11 cellular contexts compared by ENCODE assay signal in the genomic region with DNA sequence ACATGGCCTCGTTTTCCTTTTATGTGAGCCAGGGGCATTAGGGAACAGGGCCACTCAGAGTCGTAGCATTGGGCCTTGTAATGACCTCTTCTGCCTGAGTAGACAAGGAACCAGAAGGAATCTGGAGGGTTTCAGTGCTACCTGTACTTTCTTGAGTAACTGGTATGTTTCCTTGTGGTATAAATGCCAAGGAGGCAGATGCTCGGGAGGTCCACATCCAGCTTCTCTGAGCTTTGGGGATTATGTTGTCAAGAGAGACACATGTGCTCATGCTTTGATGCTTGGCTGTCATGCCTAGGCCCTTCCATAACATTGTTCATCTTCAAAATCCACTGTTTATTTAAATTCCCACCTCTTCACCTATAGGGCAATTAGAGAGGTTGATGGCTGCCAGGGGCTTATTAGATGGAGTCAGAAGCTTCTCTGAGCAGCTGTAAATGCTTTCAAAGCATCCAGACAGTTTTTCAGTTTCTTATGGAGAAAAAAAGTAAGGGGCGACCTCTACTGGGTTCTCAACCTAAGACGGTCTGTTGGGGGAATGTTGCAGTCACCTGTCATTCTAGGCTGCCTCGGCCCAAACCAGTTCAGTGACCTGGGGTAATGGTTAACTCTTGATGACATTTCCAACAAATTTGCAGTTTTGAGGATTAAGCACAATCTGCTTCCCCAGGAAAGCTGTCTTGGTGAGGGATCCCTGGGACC. TPM values are rescaled to one million over a fixed set of nuclear protein-coding genes. Genes with fewer than 3 reads are reported as not detected.
DNase-seq lines count a peak whose midpoint lies in the region; ATAC-seq, FAIRE-seq and TF ChIP-seq lines count a peak whose summit lies in the region.
"Had no signal": no experiment of that assay in that cellular context is flagged by ENCODE, and none has a peak within 500 bp of the region (broad histone marks: within the 10 kb centered on the region; RNA-seq: fewer than 3 reads in every experiment).

No MANE protein-coding gene starts in this region.

- DNase-seq in activated CD4-positive, alpha-beta T cell treated with anti-CD3 and anti-CD28 coated beads, Interleukin-2, amount 10 ng/mL, durations not matched to agents 24 days and 14 days: no peak
- no peak for DNase-seq in activated CD4-positive, alpha-beta T cell treated with anti-CD3 and anti-CD28 coated beads, Interleukin-2, amount 50 U/mL, for 48 hours
- peak; percentile 43 for DNase-seq in Jurkat, Clone E6-1 (ENCODE audit: low read depth, low spot score)
- DNase-seq in K562 (ENCODE audit: extremely low read depth in 1 of 4, low spot score in 3 of 4) (peak in 1 of 4 experiments; percentile 23), NCI-H510A treated with DMSO at 0.1 percent for 48 hours (lab: John Stamatoyannopoulos, UW) (no peak), nephron progenitor cell (no peak)
- DNase-seq: activated CD4-positive, alpha-beta T cell treated with anti-CD3 and anti-CD28 coated beads for 1 hour; MV-4-11; naive B cell had no signal

- no peaks in the 10 kb centered on the region for H3K9me2 ChIP-seq in neural cell (ENCODE audit: insufficient read depth, low read length)

- H3K4me3 ChIP-seq in Jurkat, Clone E6-1 (ENCODE audit: low read length): no peak overlapping the region
- H3K4me3 ChIP-seq in K562 (no peak overlapping the region), neural cell (ENCODE audit: low read length) (no peak overlapping the region)

- no peak overlapping the region for H3K4me2 ChIP-seq in K562 (ENCODE audit: insufficient read depth, low read length)
- no peak overlapping the region for H3K4me2 ChIP-seq in neural cell (ENCODE audit: low read length)

- no peaks in the 10 kb centered on the region for H3K9me3 Mint-ChIP-seq in activated CD4-positive, alpha-beta T cell treated with anti-CD3 and anti-CD28 coated beads, Interleukin-2, amount 10 ng/mL, durations not matched to agents 24 days and 14 days
- no peaks in the 10 kb centered on the region for H3K9me3 Mint-ChIP-seq in nephron progenitor cell
- H3K9me3 Mint-ChIP-seq: naive B cell had no signal

- H4K20me1 ChIP-seq in K562 (replicated peaks; ENCODE audit: control insufficient read depth, insufficient read depth, low read length): no peaks in the 10 kb centered on the region
- no peaks in the 10 kb centered on the region for H4K20me1 ChIP-seq in neural cell (ENCODE audit: insufficient read depth)

- no peaks in the 10 kb centered on the region for H3F3A ChIP-seq in neural cell (ENCODE audit: insufficient read depth, low read length, poor library complexity, severe bottlenecking)

- H3K36me3 ChIP-seq in K562 (ENCODE audit: control insufficient read depth, insufficient read depth, low read length) (no peaks in the 10 kb centered on the region), neural cell (ENCODE audit: insufficient read depth, low read length) (no peaks in the 10 kb centered on the region)

- WGBS in K562 (ENCODE audit: insufficient coverage, low coverage, missing lambda C conversion rate): 10% methylated on average over 6 of the region's 6 CpGs

- H3K79me2 ChIP-seq in K562 (ENCODE audit: control insufficient read depth, insufficient read depth, low read length) (no peaks in the 10 kb centered on the region), neural cell (replicated peaks; ENCODE audit: insufficient read depth, low read length) (no peaks in the 10 kb centered on the region)

- TF ChIP-seq EP300 in K562 (IDR thresholded peaks at IDR 0.05; ENCODE audit: low read length) (no peak), neural cell (conservative IDR thresholded peaks at IDR 0.05; ENCODE audit: poor library complexity, severe bottlenecking) (no peak)

- in situ Hi-C loops in K562 (cut with MboI): no loop called here

- no peaks in the 10 kb centered on the region for H3K27me3 Mint-ChIP-seq in activated CD4-positive, alpha-beta T cell treated with anti-CD3 and anti-CD28 coated beads, Interleukin-2, amount 10 ng/mL, durations not matched to agents 24 days and 14 days
- no peaks in the 10 kb centered on the region for H3K27me3 Mint-ChIP-seq in nephron progenitor cell (ENCODE audit: low read depth, poor library complexity)

- H3K9me3 ChIP-seq in K562 (replicated peaks; ENCODE audit: control insufficient read depth, insufficient read depth, low read depth, low read length) (no peaks in the 10 kb centered on the region), neural cell (ENCODE audit: low read length) (no peaks in the 10 kb centered on the region)

- H3K9ac ChIP-seq in K562 (ENCODE audit: insufficient read depth in 1 of 2, low read depth in 2 of 2, low read length in 2 of 2) (no peak overlapping the region), neural cell (ENCODE audit: low read length) (no peak overlapping the region)

- CTCF ChIA-PET in K562 (lab: Yijun Ruan, JAX; ENCODE audit: low intra/inter-chr PET ratio): no interaction called here

- intact Hi-C loops in activated CD4-positive, alpha-beta T cell treated with anti-CD3 and anti-CD28 coated beads, Interleukin-2, amount 10 ng/mL, durations not matched to agents 24 days and 14 days (cut with micrococcal nuclease): no loop called here
- intact Hi-C loops in K562 (cut with micrococcal nuclease): no loop called here

- no peak for TF ChIP-seq POLR2A in K562 (conservative IDR thresholded peaks at IDR 0.05)

- no peak overlapping the region for H3K27ac ChIP-seq in K562 (ENCODE audit: extremely low read depth, low read depth, low read length)
- H3K27ac ChIP-seq in neural cell (ENCODE audit: low read length): no peak overlapping the region

- no peaks in the 10 kb centered on the region for H3K4me1 ChIP-seq in K562 (replicated peaks in 1 of 2; ENCODE audit: control insufficient read depth in 2 of 2, insufficient read depth in 2 of 2, low read length in 2 of 2)

- H3K4me1 Mint-ChIP-seq in activated CD4-positive, alpha-beta T cell treated with anti-CD3 and anti-CD28 coated beads, Interleukin-2, amount 10 ng/mL, durations not matched to agents 24 days and 14 days: peaks cover 36% of the 10 kb centered on the region
- H3K4me1 Mint-ChIP-seq in nephron progenitor cell: peaks cover 17% of the 10 kb centered on the region

- BruUV-seq in K562 (replicated peaks; lab: Mats Ljungman, UMichigan): no TSS peak

- peak; percentile 16 to 50 (median 27); a peak in 3 of 6 replicates for TF ChIP-seq CTCF in K562 (IDR thresholded peaks at IDR 0.05 in 2 of 3, conservative IDR thresholded peaks at IDR 0.05 in 1 of 3; ENCODE audit: insufficient read depth in 2 of 3, low read depth in 1 of 3, low read length in 3 of 3)
- peak; percentile 33 for TF ChIP-seq CTCF in neural cell (IDR thresholded peaks at IDR 0.05; ENCODE audit: poor library complexity, severe bottlenecking)
- no peak for TF ChIP-seq CTCF in nephron progenitor cell (IDR thresholded peaks at IDR 0.05)

- FAIRE-seq in K562 (lab: Jason Lieb, UNC): no peak

- POLR2A ChIA-PET in K562 (lab: Yijun Ruan, JAX): no interaction called here

- peak; percentile 73 for ATAC-seq in K562
- no peak for ATAC-seq in HG03280 (IDR thresholded peaks at IDR 0.05; ENCODE audit: unreplicated experiment)

- H3K27me3 ChIP-seq in K562 (ENCODE audit: control insufficient read depth in 2 of 2, insufficient read depth in 2 of 2, low read length in 2 of 2): peaks cover 10 to 29% of the 10 kb centered on the region in 2 experiments; a peak in 4 of 5 replicates
- no peaks in the 10 kb centered on the region for H3K27me3 ChIP-seq in neural cell (ENCODE audit: insufficient read depth, low read depth, low read length)

- TF ChIP-seq RAD21 in K562 (CRISPR knock-in tag; conservative IDR thresholded peaks at IDR 0.05 in 1 of 2, IDR thresholded peaks at IDR 0.05 in 1 of 2) (peak; percentile 16 to 61; a peak in 2 of 4 replicates), neural cell (conservative IDR thresholded peaks at IDR 0.05) (no peak)

- H3K4me3 Mint-ChIP-seq in activated CD4-positive, alpha-beta T cell treated with anti-CD3 and anti-CD28 coated beads, Interleukin-2, amount 10 ng/mL, durations not matched to agents 24 days and 14 days: no peak overlapping the region
- H3K4me3 Mint-ChIP-seq in nephron progenitor cell: no peak overlapping the region
- H3K4me3 Mint-ChIP-seq: naive B cell had no signal

- H2AFZ ChIP-seq in K562 (ENCODE audit: low read depth, low read length) (no peak overlapping the region), neural cell (ENCODE audit: low read depth, low read length) (no peak overlapping the region)

- peak overlapping the region; percentile 53 for H3K27ac Mint-ChIP-seq in activated CD4-positive, alpha-beta T cell treated with anti-CD3 and anti-CD28 coated beads, Interleukin-2, amount 10 ng/mL, durations not matched to agents 24 days and 14 days
- no peak overlapping the region for H3K27ac Mint-ChIP-seq in nephron progenitor cell
- H3K27ac Mint-ChIP-seq: naive B cell had no signal

- H3K9me1 ChIP-seq in K562 (ENCODE audit: control insufficient read depth, insufficient read depth, low read length): no peaks in the 10 kb centered on the region

- peaks cover 47% of the 10 kb centered on the region for H3K36me3 Mint-ChIP-seq in activated CD4-positive, alpha-beta T cell treated with anti-CD3 and anti-CD28 coated beads, Interleukin-2, amount 10 ng/mL, durations not matched to agents 24 days and 14 days (ENCODE audit: low read depth)
- H3K36me3 Mint-ChIP-seq in nephron progenitor cell (ENCODE audit: low read depth): no peaks in the 10 kb centered on the region
- H3K36me3 Mint-ChIP-seq: naive B cell had no signal

RNA-seq across cellular contexts. Expression of a gene that starts 26.5 kb away (rescaled TPM):
- total RNA-seq in activated CD4-positive, alpha-beta T cell treated with anti-CD3 and anti-CD28 coated beads, Interleukin-2, amount 10 ng/mL, durations not matched to agents 24 days and 14 days: 73.2 and 80.6 TPM in 2 replicates
- 3.1 TPM for polyA plus RNA-seq in Jurkat, Clone E6-1 (2012; ENCODE audit: insufficient read depth, insufficient read length)
- total RNA-seq in K562 (2011; cell fraction: chromatin; rRNA removed; ENCODE audit: low replicate concordance): 0.77 and 2.2 TPM in 2 replicates
- 1.4 and 1.5 TPM in 2 replicates for total RNA-seq in K562 (2011; cell fraction: nucleolus; rRNA removed)
- 0.99 and 1.5 TPM in 2 replicates for total RNA-seq in K562 (2011; cell fraction: nucleoplasm; rRNA removed)
- total RNA-seq in K562 (2014; rRNA removed) (0.86 and 1.4 TPM in 2 replicates), K562 (2014; rRNA removed; fragmentation: Illumina TruSeq; extraction: Trizol) (0.45 and 0.51 TPM in 2 replicates), K562 (2015; rRNA removed; fragmentation: Illumina TruSeq; extraction: Trizol) (1.4 and 1.6 TPM in 2 replicates), K562 (2021) (2.9 and 3.1 TPM in 2 replicates)
- polyA plus RNA-seq in K562 (2011; rRNA removed) (0.31 and 0.57 TPM in 2 replicates), K562 (2014; fragmentation: Illumina TruSeq; extraction: Trizol) (0.80 and 0.86 TPM in 2 replicates), K562 (2014; fragmentation: Nextera tagmentation; extraction: Ambion mirVana) (under 1 TPM; 0.04 to 0.07 TPM), K562 (2014; rRNA removed) (0.88 and 0.91 TPM in 2 replicates), neural cell (2.0 and 2.8 TPM in 2 replicates)
- 0.34 and 0.51 TPM in 2 replicates for polyA plus RNA-seq in K562 (2011; cell fraction: cytosol; rRNA removed)
- 0.77 and 1.00 TPM in 2 replicates for polyA plus RNA-seq in K562 (2011; cell fraction: nucleus; rRNA removed)
- 2.4 and 4.6 TPM in 2 replicates for polyA plus RNA-seq in K562 (2012)
- polyA minus RNA-seq in K562 (2011; rRNA and poly(A)+ RNA removed): 0.35 and 0.51 TPM in 2 replicates
- 0.76 and 1.3 TPM in 2 replicates for polyA minus RNA-seq in K562 (2011; cell fraction: cytosol; rRNA and poly(A)+ RNA removed)
- polyA minus RNA-seq in K562 (2011; cell fraction: nucleus; rRNA and poly(A)+ RNA removed): 1.1 and 1.4 TPM in 2 replicates
- polyA minus RNA-seq in neural cell: 6.1 and 7.1 TPM in 2 replicates

Comparison
In these comparisons a context has a peak if more than half of its experiments do, and no peak if none do; other contexts are left out.
1. RNA of a gene that starts 26.5 kb away (total RNA-seq): 73.2 to 80.6 TPM in activated CD4-positive, alpha-beta T cell treated with anti-CD3 and anti-CD28 coated beads, Interleukin-2, amount 10 ng/mL, durations not matched to agents 24 days and 14 days; 0.45 to 3.1 TPM in K562; every median in the first group is over 10 times any median in the second.